9 cellular contexts compared by ENCODE assay signal in the genomic region with DNA sequence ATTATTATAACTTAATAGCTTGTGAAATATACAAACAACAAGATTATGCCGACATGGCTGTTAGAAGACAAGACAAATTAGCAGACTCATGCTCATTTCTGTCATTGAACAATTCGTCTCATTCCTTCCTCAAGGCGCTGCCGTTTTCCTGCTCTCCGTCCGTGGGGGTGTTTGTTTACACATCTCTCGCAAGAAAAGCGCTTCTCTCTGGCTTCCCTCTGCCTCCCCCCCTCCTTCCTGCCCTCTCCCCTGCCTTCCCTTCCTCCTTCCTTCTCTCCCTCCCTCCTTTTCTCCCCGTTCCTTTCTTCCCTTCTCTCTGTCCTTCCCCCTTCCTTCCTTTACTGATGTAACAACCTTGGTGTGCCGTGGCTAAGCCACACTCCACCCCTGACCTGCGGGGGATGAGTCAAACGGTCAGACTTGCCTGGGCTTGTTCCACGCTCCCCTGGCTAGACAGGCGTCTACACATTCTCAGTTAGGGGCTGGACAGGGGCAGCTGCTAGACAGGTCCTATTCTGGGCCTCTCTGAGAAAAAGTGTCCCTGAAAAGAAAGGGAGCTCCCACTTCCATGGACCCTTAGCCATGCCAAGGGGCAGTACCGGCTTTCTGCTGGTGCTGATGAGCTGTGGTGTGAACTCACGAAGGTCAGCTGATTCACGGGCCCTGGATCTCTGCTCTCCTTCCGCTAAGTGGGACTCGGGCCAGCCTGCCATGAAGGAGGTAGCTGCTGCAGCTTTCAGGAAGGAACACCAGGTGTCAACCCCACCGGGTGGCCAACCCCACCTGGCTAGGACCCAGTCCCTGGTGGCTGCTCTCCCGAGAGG. TPM values are rescaled to one million over a fixed set of nuclear protein-coding genes. Genes with fewer than 3 reads are reported as not detected.
DNase-seq lines count a peak whose midpoint lies in the region; ATAC-seq, FAIRE-seq and TF ChIP-seq lines count a peak whose summit lies in the region.
"Had no signal": no experiment of that assay in that cellular context is flagged by ENCODE, and none has a peak within 500 bp of the region (broad histone marks: within the 10 kb centered on the region; RNA-seq: fewer than 3 reads in every experiment).

No MANE protein-coding gene starts in this region.

- H3K4me3 ChIP-seq in H1 (ENCODE audit: extremely low read depth in 1 of 4, insufficient read depth in 2 of 4, low read depth in 3 of 4, low read length in 4 of 4): peak overlapping the region in 1 of 4 experiments; percentile 31; a peak in 1 of 8 replicates

- H2BK120ac ChIP-seq in H1 (replicated peaks; ENCODE audit: low read depth, low read length): peak overlapping the region; percentile 75

- peak overlapping the region; percentile 57 for H3K4ac ChIP-seq in H1 (replicated peaks; ENCODE audit: insufficient read length, low read depth, low read length)

- H3K36me3 Mint-ChIP-seq in activated naive CD4-positive, alpha-beta T cell treated with anti-CD3 and anti-CD28 coated beads, Interleukin-2, amount 10 ng/mL, durations not matched to agents 7 days and 5 days: no peaks in the 10 kb centered on the region
- no peaks in the 10 kb centered on the region for H3K36me3 Mint-ChIP-seq in natural killer cell treated with Interleukin-12 subunit alpha and Interleukin-12 subunit beta and Interleukin-15 and Interleukin-18, amount 100 ng/mL, for 72 hours

- no peaks in the 10 kb centered on the region for H3K79me1 ChIP-seq in H1 (ENCODE audit: low read depth, low read length)

- TF ChIP-seq POLR2A in H1 (IDR thresholded peaks at IDR 0.05; ENCODE audit: control extremely low read depth in 1 of 2, low read depth in 2 of 2, low read length in 2 of 2): no peak

- no peak for TF ChIP-seq RAD21 in H1 (IDR thresholded peaks at IDR 0.05 in 1 of 2, conservative IDR thresholded peaks at IDR 0.05 in 1 of 2; ENCODE audit: low read depth in 2 of 2, low read length in 2 of 2)

- no peak overlapping the region for H3K23ac ChIP-seq in H1 (ENCODE audit: insufficient read length)

- FAIRE-seq in H1 (lab: Jason Lieb, UNC): no peak

- no peak overlapping the region for H3K56ac ChIP-seq in H1 (replicated peaks; ENCODE audit: insufficient read length, low read depth, low read length)

- no peak for TF ChIP-seq EP300 in H1 (IDR thresholded peaks at IDR 0.05; ENCODE audit: borderline replicate concordance in 1 of 2, low read depth in 2 of 2, low read length in 2 of 2)

- H3K27ac ChIP-seq in H1 (ENCODE audit: low read depth, low read length): no peak overlapping the region; the same call in 1 of the 2 replicates

- no peak overlapping the region; the same call in 1 of the 2 replicates for H2BK15ac ChIP-seq in H1 (ENCODE audit: low read length)

- CTCF ChIA-PET in activated naive CD4-positive, alpha-beta T cell treated with anti-CD3 and anti-CD28 coated beads, Interleukin-2, amount 10 ng/mL, durations not matched to agents 7 days and 5 days (lab: Charles Lee): interaction anchor here (4.6 kb wide), 1 partner anchor 8 kb away, joined by 23 read pairs; no protein-coding TSS in a partner anchor
- CTCF ChIA-PET in H1 (lab: Charles Lee; ENCODE audit: partially characterized antibody): interaction anchor here (0.7 to 5.5 kb wide), 6 partner anchors 8 to 289 kb away, joined by 4 to 47 read pairs (median 4); no protein-coding TSS in a partner anchor

- H4K5ac ChIP-seq in H1 (ENCODE audit: insufficient read length, low read depth, low read length): peak overlapping the region; percentile 29

- no peaks in the 10 kb centered on the region for H4K20me1 ChIP-seq in H1 (replicated peaks in 1 of 2; ENCODE audit: control insufficient read depth in 1 of 2, insufficient read depth in 2 of 2, low read length in 2 of 2)

- ATAC-seq in HG03135 (IDR thresholded peaks at IDR 0.05; ENCODE audit: unreplicated experiment): peak; percentile 66
- ATAC-seq in natural killer cell treated with Interleukin-12 subunit alpha and Interleukin-12 subunit beta and Interleukin-15 and Interleukin-18, amount 100 ng/mL, for 72 hours: peak; percentile 66 to 78
- no peak for ATAC-seq in GM21423 (IDR thresholded peaks at IDR 0.05; ENCODE audit: unreplicated experiment)

- peak overlapping the region; percentile 95 for H3K18ac ChIP-seq in H1 (ENCODE audit: extremely low read depth, low read length)

- DNase-seq in activated naive CD4-positive, alpha-beta T cell treated with anti-CD3 and anti-CD28 coated beads, Interleukin-2, amount 10 ng/mL, durations not matched to agents 7 days and 5 days: no peak
- no peak for DNase-seq in activated naive CD4-positive, alpha-beta T cell (lab: John Stamatoyannopoulos, UW)
- DNase-seq in H1 (ENCODE audit: low read depth in 1 of 2, low spot score in 2 of 2) (no peak), NCI-H1048 (lab: John Stamatoyannopoulos, UW) (no peak)
- DNase-seq in natural killer cell treated with Interleukin-12 subunit alpha and Interleukin-12 subunit beta and Interleukin-15 and Interleukin-18, amount 100 ng/mL, for 72 hours (ENCODE audit: low spot score): no peak

- H2BK20ac ChIP-seq in H1 (ENCODE audit: low read length): peak overlapping the region; percentile 90; the same call in 1 of the 2 replicates

- H4K8ac ChIP-seq in H1 (ENCODE audit: extremely low read depth, insufficient read depth, low read length): peak overlapping the region; percentile 45

- no peak overlapping the region for H3K9ac ChIP-seq in H1 (replicated peaks in 1 of 4; ENCODE audit: extremely low read depth in 1 of 4, low read depth in 3 of 4, low read length in 3 of 4)

- POLR2A ChIA-PET in H1 (lab: Charles Lee; ENCODE audit: partially characterized antibody): interaction anchor here (0.9 to 2.0 kb wide), 4 partner anchors 9 to 145 kb away, joined by 3 to 6 read pairs (median 3); no protein-coding TSS in a partner anchor

- H3K36me3 ChIP-seq in H1 (ENCODE audit: control insufficient read depth in 2 of 4, insufficient read depth in 4 of 4, low read length in 3 of 4): no peaks in the 10 kb centered on the region

- 54% methylated on average over 19 of the region's 21 CpGs; no CpG with 5 or more reads in 1 of the 2 experiments for WGBS in H1 (ENCODE audit: extremely low coverage in 1 of 2, insufficient coverage in 1 of 2, insufficient read length in 1 of 2, insufficient replicate concordance in 2 of 2, low coverage in 1 of 2, low lambda C conversion rate in 2 of 2, missing lambda C conversion rate in 1 of 2), 2 experiments

- H4K91ac ChIP-seq in H1 (replicated peaks; ENCODE audit: insufficient read length, low read length): peak overlapping the region; percentile 81

- no peak for TF ChIP-seq CTCF in H1 (IDR thresholded peaks at IDR 0.05; ENCODE audit: control extremely low read depth in 1 of 3, insufficient read depth in 1 of 3, low read depth in 1 of 3, low read length in 3 of 3)

- H3K23me2 ChIP-seq in H1 (ENCODE audit: low read depth, low read length): no peaks in the 10 kb centered on the region; the same call in 1 of the 2 replicates

- no peak overlapping the region for H3K14ac ChIP-seq in H1 (ENCODE audit: insufficient read length)

- H3K27me3 ChIP-seq in H1 (replicated peaks in 1 of 4; ENCODE audit: control insufficient read depth in 3 of 4, extremely low read depth in 1 of 4, insufficient read depth in 3 of 4, low read length in 3 of 4): peaks cover 0 to 6% (median 3%) of the 10 kb centered on the region in 4 experiments; a peak in 4 of 7 replicates

- H2AFZ ChIP-seq in H1 (ENCODE audit: low read length): peak overlapping the region; percentile 92

- H3K79me2 ChIP-seq in H1 (ENCODE audit: control insufficient read depth in 1 of 2, insufficient read depth in 2 of 2, low read length in 2 of 2): no peaks in the 10 kb centered on the region

- H3K4me2 ChIP-seq in H1 (ENCODE audit: insufficient read depth in 1 of 2, low read depth in 2 of 2, low read length in 2 of 2): peak overlapping the region; percentile 24 to 41

- H2BK5ac ChIP-seq in H1 (ENCODE audit: low read depth, low read length): peak overlapping the region; percentile 73; the same call in 1 of the 2 replicates

- peaks cover 15% of the 10 kb centered on the region for H3K4me1 Mint-ChIP-seq in activated naive CD4-positive, alpha-beta T cell treated with anti-CD3 and anti-CD28 coated beads, Interleukin-2, amount 10 ng/mL, durations not matched to agents 7 days and 5 days
- H3K4me1 Mint-ChIP-seq in natural killer cell treated with Interleukin-12 subunit alpha and Interleukin-12 subunit beta and Interleukin-15 and Interleukin-18, amount 100 ng/mL, for 72 hours (ENCODE audit: low read depth in 2 of 2): peaks cover 5 to 6% of the 10 kb centered on the region in 2 donors
- H3K4me1 Mint-ChIP-seq: central memory CD8-positive, alpha-beta T cell had no signal

- H3K9me3 Mint-ChIP-seq in activated naive CD4-positive, alpha-beta T cell treated with anti-CD3 and anti-CD28 coated beads, Interleukin-2, amount 10 ng/mL, durations not matched to agents 7 days and 5 days: no peaks in the 10 kb centered on the region
- no peaks in the 10 kb centered on the region for H3K9me3 Mint-ChIP-seq in natural killer cell treated with Interleukin-12 subunit alpha and Interleukin-12 subunit beta and Interleukin-15 and Interleukin-18, amount 100 ng/mL, for 72 hours
- H3K9me3 Mint-ChIP-seq: central memory CD8-positive, alpha-beta T cell had no signal

- H3K27me3 Mint-ChIP-seq in activated naive CD4-positive, alpha-beta T cell treated with anti-CD3 and anti-CD28 coated beads, Interleukin-2, amount 10 ng/mL, durations not matched to agents 7 days and 5 days: peaks cover 63% of the 10 kb centered on the region
- peaks cover 27 to 37% of the 10 kb centered on the region in 2 donors for H3K27me3 Mint-ChIP-seq in natural killer cell treated with Interleukin-12 subunit alpha and Interleukin-12 subunit beta and Interleukin-15 and Interleukin-18, amount 100 ng/mL, for 72 hours

- no peaks in the 10 kb centered on the region for H3K9me3 ChIP-seq in H1 (ENCODE audit: insufficient read depth in 2 of 2, low read depth in 1 of 2, low read length in 1 of 2)

- H2AK5ac ChIP-seq in H1 (ENCODE audit: low read depth, low read length): peak overlapping the region; percentile 77; the same call in 1 of the 2 replicates

- H2BK12ac ChIP-seq in H1 (ENCODE audit: low read depth, low read length): peak overlapping the region; percentile 75; the same call in 1 of the 2 replicates

- peak overlapping the region; percentile 32 for H3K4me3 Mint-ChIP-seq in activated naive CD4-positive, alpha-beta T cell treated with anti-CD3 and anti-CD28 coated beads, Interleukin-2, amount 10 ng/mL, durations not matched to agents 7 days and 5 days
- H3K4me3 Mint-ChIP-seq in natural killer cell treated with Interleukin-12 subunit alpha and Interleukin-12 subunit beta and Interleukin-15 and Interleukin-18, amount 100 ng/mL, for 72 hours: peak overlapping the region; percentile 47
- H3K4me3 Mint-ChIP-seq: central memory CD8-positive, alpha-beta T cell had no signal

- peaks cover 0 to 11% (median 5%) of the 10 kb centered on the region in 4 experiments; a peak in 4 of 7 replicates for H3K4me1 ChIP-seq in H1 (replicated peaks in 1 of 4; ENCODE audit: control insufficient read depth in 3 of 4, insufficient read depth in 4 of 4, low read length in 3 of 4)

- peak overlapping the region; percentile 12 for H3K27ac Mint-ChIP-seq in activated naive CD4-positive, alpha-beta T cell treated with anti-CD3 and anti-CD28 coated beads, Interleukin-2, amount 10 ng/mL, durations not matched to agents 7 days and 5 days
- H3K27ac Mint-ChIP-seq in natural killer cell treated with Interleukin-12 subunit alpha and Interleukin-12 subunit beta and Interleukin-15 and Interleukin-18, amount 100 ng/mL, for 72 hours: peak overlapping the region in 1 of 2 donors; percentile 78

RNA-seq across cellular contexts. Expression of a gene that starts 32.0 kb away (rescaled TPM):
- 38.4 TPM for polyA plus RNA-seq in PFSK-1 (2012; ENCODE audit: insufficient read length, low read depth)
- 62.1 and 64.2 TPM in 2 replicates for total RNA-seq in H1 (2021; fragmentation: NEBNext Ultra II Directional; extraction: Animal tissue kit (Norgen Biotek cat#: 25700))
- 21.6 and 34.2 TPM in 2 replicates for polyA plus RNA-seq in H1 (2011; rRNA removed)
- 43.2 TPM for polyA plus RNA-seq in H1 (2011; cell fraction: cytosol; rRNA removed)
- 37.0 TPM for polyA plus RNA-seq in H1 (2011; cell fraction: nucleus; rRNA removed)
- 53.4 to 59.2 TPM (median 54.5 TPM) in 4 replicates for polyA plus RNA-seq in H1 (2012, experiment 1 of 2)
- 12.0 TPM for polyA plus RNA-seq in H1 (2012, experiment 2 of 2)
- polyA plus RNA-seq in H1 (2013, experiment 1 of 2): 98.2 TPM
- 120 TPM for polyA plus RNA-seq in H1 (2013, experiment 2 of 2)
- 61.1 and 65.7 TPM in 2 replicates for polyA minus RNA-seq in H1 (2011; rRNA and poly(A)+ RNA removed)
- polyA minus RNA-seq in H1 (2011; cell fraction: cytosol; rRNA and poly(A)+ RNA removed): 31.4 TPM
- 39.0 TPM for polyA minus RNA-seq in H1 (2011; cell fraction: nucleus; rRNA and poly(A)+ RNA removed)
- 10 to 100 TPM; 67.7 to 69.1 TPM for total RNA-seq in natural killer cell treated with Interleukin-12 subunit alpha and Interleukin-12 subunit beta and Interleukin-15 and Interleukin-18, amount 100 ng/mL, for 72 hours
